ENCODE assay signal across 25 cellular contexts in the genomic region with DNA sequence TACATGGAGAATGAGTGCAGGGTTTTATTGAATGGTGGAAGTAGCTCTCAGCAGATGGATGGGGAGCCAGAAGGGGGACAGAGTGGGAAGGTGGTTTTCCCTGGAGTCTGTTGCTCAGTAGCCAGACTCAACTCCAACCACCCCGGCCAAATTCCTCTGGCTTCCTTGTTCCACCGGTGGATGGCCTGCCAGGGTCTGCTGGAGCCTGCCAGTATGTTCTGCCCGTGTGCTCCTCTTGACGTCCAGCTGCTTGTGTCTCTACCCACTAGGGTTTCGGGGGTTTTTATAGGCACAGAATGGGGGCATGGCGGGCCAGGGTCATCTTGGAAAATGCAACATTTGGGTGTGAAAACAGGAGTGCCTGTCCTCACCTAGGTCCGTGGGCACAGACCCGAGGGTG. TPM values are rescaled to one million over a fixed set of nuclear protein-coding genes. Genes with fewer than 3 reads are reported as not detected.
DNase-seq lines count a peak whose midpoint lies in the region; ATAC-seq lines count a peak whose summit lies in the region.
"Had no signal": no experiment of that assay in that cellular context is flagged by ENCODE, and none has a peak within 500 bp of the region (broad histone marks: within the 10 kb centered on the region; RNA-seq: fewer than 3 reads in every experiment).

No MANE protein-coding gene starts in this region.

- H3K4me1 Mint-ChIP-seq in activated naive CD4-positive, alpha-beta T cell treated with anti-CD3 and anti-CD28 coated beads for 36 hours (ENCODE audit: low read depth), result peaks cover 62% of the 10 kb centered on the region
- H3K4me1 Mint-ChIP-seq in T-helper 17 cell, result peaks cover 32% of the 10 kb centered on the region

- no peaks in the 10 kb centered on the region for H3K9me3 Mint-ChIP-seq in activated naive CD4-positive, alpha-beta T cell treated with anti-CD3 and anti-CD28 coated beads for 36 hours
- H3K9me3 Mint-ChIP-seq: CD4-positive, alpha-beta T cell; HFFc6 had no signal

- intact Hi-C loops in activated naive CD4-positive, alpha-beta T cell treated with anti-CD3 and anti-CD28 coated beads for 36 hours (cut with micrococcal nuclease), result no loop called here

- no peak for DNase-seq in activated naive CD4-positive, alpha-beta T cell treated with anti-CD3 and anti-CD28 coated beads for 36 hours
- DNase-seq in activated naive CD4-positive, alpha-beta T cell treated with anti-CD3 and anti-CD28 coated beads, Interleukin-2, amount 50 U/mL, for 16 hours, result no peak
- DNase-seq in T-helper 17 cell (no peak), left lobe of liver (ENCODE audit: low spot score) (no peak), SW 1271 (lab: John Stamatoyannopoulos, UW) (no peak), NCI-H1436 (lab: John Stamatoyannopoulos, UW) (no peak)
- DNase-seq: AML-193; CD4-positive, alpha-beta T cell; DMS53; GOT3; HFFc6; KG1; MG63; NCI-H1694; NCI-H2029 treated with DMSO at 0.1 percent for 48 hours; NCI-H446 treated with DMSO at 0.1 percent for 48 hours; NCI-H526; NCI-H82; NK-92 treated with Interleukin-12 subunit alpha and Interleukin-12 subunit beta, amount 100 ng/mL, for 24 hours; PC-9; Right ventricle myocardium superior; RPMI8226 had no signal

- H3K79me2 ChIP-seq in ACC112 (ENCODE audit: control insufficient read depth, insufficient read depth, low read length, unreplicated experiment), result no peaks in the 10 kb centered on the region

- H3K9me3 ChIP-seq in T-helper 17 cell (ENCODE audit: control insufficient read depth, low read length, poor library complexity, severe bottlenecking), result no peaks in the 10 kb centered on the region
- H3K9me3 ChIP-seq: BLaER1 treated with 17β-estradiol and CSF1 and Interleukin-3, amounts not matched to agents 10 nM and 100 nM; HAP-1; MG63 had no signal

- H2AFZ ChIP-seq in ACC112 (ENCODE audit: low read length, unreplicated experiment), result no peak overlapping the region
- H2AFZ ChIP-seq: PC-9 had no signal

- no peak overlapping the region for H3K4me3 Mint-ChIP-seq in activated naive CD4-positive, alpha-beta T cell treated with anti-CD3 and anti-CD28 coated beads for 36 hours
- H3K4me3 Mint-ChIP-seq in T-helper 17 cell, result no peak overlapping the region
- H3K4me3 Mint-ChIP-seq: CD4-positive, alpha-beta T cell; HFFc6 had no signal

- H3K36me3 ChIP-seq in ACC112 (ENCODE audit: insufficient read depth, low read length), result no peaks in the 10 kb centered on the region
- H3K36me3 ChIP-seq: BLaER1 treated with 17β-estradiol and CSF1 and Interleukin-3, amounts not matched to agents 10 nM and 100 nM; HAP-1; MG63 had no signal

- H3K4me1 ChIP-seq in ACC112 (ENCODE audit: control insufficient read depth, insufficient read depth, low read length, unreplicated experiment), result peaks cover 42% of the 10 kb centered on the region

- H3K27me3 ChIP-seq in ACC112 (ENCODE audit: insufficient read depth, low read length), result no peaks in the 10 kb centered on the region
- H3K27me3 ChIP-seq: BLaER1 treated with 17β-estradiol and CSF1 and Interleukin-3, amounts not matched to agents 10 nM and 100 nM; MG63 had no signal

- H3K36me3 Mint-ChIP-seq in activated naive CD4-positive, alpha-beta T cell treated with anti-CD3 and anti-CD28 coated beads for 36 hours (ENCODE audit: low read depth), result no peaks in the 10 kb centered on the region
- H3K36me3 Mint-ChIP-seq in T-helper 17 cell (ENCODE audit: low read depth), result peaks cover 4% of the 10 kb centered on the region

- H3K27ac ChIP-seq in ACC112 (ENCODE audit: low read depth, low read length), result peak overlapping the region; percentile 83; the same call in 1 of the 2 replicates
- H3K27ac ChIP-seq: PC-9 had no signal

- CTCF ChIA-PET in activated naive CD4-positive, alpha-beta T cell treated with anti-CD3 and anti-CD28 coated beads for 36 hours (lab: Charles Lee), result interaction anchor here (1.2 kb wide), 1 partner anchor 29 kb away, joined by 3 read pairs; no protein-coding TSS in a partner anchor

- peak overlapping the region; percentile 63 for H3K27ac Mint-ChIP-seq in activated naive CD4-positive, alpha-beta T cell treated with anti-CD3 and anti-CD28 coated beads for 36 hours
- peak overlapping the region; percentile 56 for H3K27ac Mint-ChIP-seq in T-helper 17 cell
- H3K27ac Mint-ChIP-seq: CD4-positive, alpha-beta T cell had no signal

- ATAC-seq in T-helper 17 cell (no peak), left lobe of liver (peak; percentile 29)

- H3K4me3 ChIP-seq in ACC112 (ENCODE audit: low read depth, low read length), result no peak overlapping the region
- H3K4me3 ChIP-seq: BLaER1 treated with 17β-estradiol and CSF1 and Interleukin-3, amounts not matched to agents 10 nM and 100 nM; HAP-1; MG63; PC-9 had no signal

- H3K27me3 Mint-ChIP-seq in activated naive CD4-positive, alpha-beta T cell treated with anti-CD3 and anti-CD28 coated beads for 36 hours (ENCODE audit: low read depth), result no peaks in the 10 kb centered on the region
- no peaks in the 10 kb centered on the region for H3K27me3 Mint-ChIP-seq in T-helper 17 cell
- H3K27me3 Mint-ChIP-seq: CD4-positive, alpha-beta T cell had no signal

RNA-seq across cellular contexts. Expression of a gene that starts 51.4 kb away (rescaled TPM):
- total RNA-seq in activated naive CD4-positive, alpha-beta T cell treated with anti-CD3 and anti-CD28 coated beads for 36 hours, result 10 to 100 TPM; 44.2 to 45.0 TPM
- total RNA-seq in T-helper 17 cell, result 10 to 100 TPM; 78.0 to 82.7 TPM
- 35.5 TPM for total RNA-seq in left lobe of liver
